Comparison of ENCODE assay signal across 21 cellular contexts in genomic region chr11:129691154-129691553, GRCh38.
"Had no signal": no experiment of that assay in that cellular context is flagged by ENCODE, and none has a peak within 500 bp of the region (broad histone marks: within the 10 kb centered on the region; RNA-seq: fewer than 3 reads in every experiment).

No MANE protein-coding gene starts in this region.

- H3K4me2 ChIP-seq: KMS-11 had no signal

- H3K4me3 Mint-ChIP-seq: activated CD4-positive, alpha-beta T cell treated with anti-CD3 and anti-CD28 coated beads for 36 hours; activated CD8-positive, alpha-beta T cell treated with anti-CD3 and anti-CD28 coated beads, Interleukin-2, amount 10 ng/mL, durations not matched to agents 7 days and 5 days; activated naive CD4-positive, alpha-beta T cell treated with anti-CD3 and anti-CD28 coated beads, Interleukin-2, amount 50 U/mL, for 24 hours had no signal

- H3K9ac ChIP-seq: KMS-11 had no signal

- H3K9me3 Mint-ChIP-seq: activated naive CD4-positive, alpha-beta T cell treated with anti-CD3 and anti-CD28 coated beads, Interleukin-2, amount 50 U/mL, for 24 hours had no signal

- H3K27ac Mint-ChIP-seq: activated CD4-positive, alpha-beta T cell treated with anti-CD3 and anti-CD28 coated beads for 36 hours; activated CD8-positive, alpha-beta T cell treated with anti-CD3 and anti-CD28 coated beads, Interleukin-2, amount 10 ng/mL, durations not matched to agents 7 days and 5 days; activated naive CD4-positive, alpha-beta T cell treated with anti-CD3 and anti-CD28 coated beads, Interleukin-2, amount 50 U/mL, for 24 hours had no signal

- H3K36me3 ChIP-seq: breast epithelium, Peyer's patch, SJSA1 had no signal

- DNase-seq: activated CD4-positive, alpha-beta T cell treated with anti-CD3 and anti-CD28 coated beads for 36 hours; activated CD8-positive, alpha-beta memory T cell treated with anti-CD3 and anti-CD28 coated beads, Interleukin-2, amount 50 U/mL, for 48 hours; activated CD8-positive, alpha-beta T cell treated with anti-CD3 and anti-CD28 coated beads, Interleukin-2, amount 10 ng/mL, durations not matched to agents 7 days and 5 days; activated T-cell treated with anti-CD3 and anti-CD28 coated beads, Interleukin-2, amount 50 U/mL, for 1 hour; aorta; NCI-H1092; NCI-H1436; NCI-H1694 treated with DMSO at 0.1 percent for 48 hours; NCI-H2029 treated with DMSO at 0.1 percent for 48 hours; NCI-H446; NCI-H524; Peyer's patch; Right ventricle myocardium superior; T-helper 2 cell had no signal

- ATAC-seq: activated CD4-positive, alpha-beta T cell treated with anti-CD3 and anti-CD28 coated beads for 36 hours; activated CD8-positive, alpha-beta T cell treated with anti-CD3 and anti-CD28 coated beads, Interleukin-2, amount 10 ng/mL, durations not matched to agents 7 days and 5 days; HepG2 had no signal

- H3K4me1 ChIP-seq: breast epithelium, SJSA1 had no signal

- H3K27ac ChIP-seq: breast epithelium, KMS-11, Peyer's patch, RWPE1, SJSA1, VCaP had no signal

- H3K4me3 ChIP-seq: breast epithelium, Peyer's patch, SJSA1 had no signal

- H3K9me3 ChIP-seq: breast epithelium, Peyer's patch, SJSA1 had no signal

- H3K27me3 Mint-ChIP-seq: activated naive CD4-positive, alpha-beta T cell treated with anti-CD3 and anti-CD28 coated beads, Interleukin-2, amount 50 U/mL, for 24 hours had no signal

- H3K27me3 ChIP-seq: breast epithelium, Peyer's patch, SJSA1 had no signal
